ENCODE assay signal across 27 cellular contexts in the genomic region with DNA sequence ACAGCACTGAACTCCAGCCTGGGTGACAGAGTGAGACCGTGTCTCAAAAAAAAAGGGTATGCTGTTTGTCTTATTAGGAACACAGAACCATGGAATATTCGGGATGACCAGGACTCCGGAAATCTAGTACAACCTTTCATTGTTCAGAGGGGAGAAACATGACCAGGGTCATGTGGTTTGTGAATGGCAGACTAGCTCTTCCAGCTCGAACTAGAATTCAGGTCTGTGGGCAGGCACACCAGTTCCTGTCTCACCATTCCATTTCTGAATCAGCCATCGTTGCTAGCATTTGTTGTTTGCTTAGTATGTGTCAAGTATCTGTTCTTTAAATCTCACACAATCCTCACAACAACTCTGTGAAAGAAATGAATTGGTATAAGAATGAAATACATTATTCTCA. TPM values are rescaled to one million over a fixed set of nuclear protein-coding genes. Genes with fewer than 3 reads are reported as not detected.
DNase-seq lines count a peak whose midpoint lies in the region; ATAC-seq lines count a peak whose summit lies in the region.
"Had no signal": no experiment of that assay in that cellular context is flagged by ENCODE, and none has a peak within 500 bp of the region (broad histone marks: within the 10 kb centered on the region; RNA-seq: fewer than 3 reads in every experiment).

No MANE protein-coding gene starts in this region.

- H3K27me3 Mint-ChIP-seq in activated T-helper 17 cell treated with anti-CD3 and anti-CD28 coated beads, Interleukin-2, amount 50 U/mL, for 72 hours = no peaks in the 10 kb centered on the region
- H3K27me3 Mint-ChIP-seq: memory B cell had no signal

- peak; percentile 30 for ATAC-seq in activated T-helper 17 cell treated with anti-CD3 and anti-CD28 coated beads, Interleukin-2, amount 50 U/mL, for 72 hours (replicated peaks)
- ATAC-seq in GM18517 (IDR thresholded peaks at IDR 0.05; ENCODE audit: unreplicated experiment) = no peak
- ATAC-seq in GM18868 (IDR thresholded peaks at IDR 0.05; ENCODE audit: unreplicated experiment) = no peak
- ATAC-seq: left colon, SK-N-SH treated with all-trans-retinoic acid at 6 μM for 48 hours had no signal

- H3K36me3 Mint-ChIP-seq in activated T-helper 17 cell treated with anti-CD3 and anti-CD28 coated beads, Interleukin-2, amount 50 U/mL, for 72 hours (ENCODE audit: low read depth) = peaks cover 48% of the 10 kb centered on the region

- H3K9me3 Mint-ChIP-seq in activated T-helper 17 cell treated with anti-CD3 and anti-CD28 coated beads, Interleukin-2, amount 50 U/mL, for 72 hours = no peaks in the 10 kb centered on the region
- H3K9me3 Mint-ChIP-seq: memory B cell; T-helper 1 cell treated with Interleukin-12 subunit alpha and Interleukin-12 subunit beta and Interleukin-4 antibody, amounts not matched to agents 30 μg/mL and 1 μg/mL, for 36 hours had no signal

- peak; percentile 14 for DNase-seq in NCI-H146 treated with DMSO at 0.1 percent for 48 hours (lab: John Stamatoyannopoulos, UW; ENCODE audit: unreplicated experiment)
- no peak for DNase-seq in NCI-H146 (lab: John Stamatoyannopoulos, UW)
- DNase-seq in DMS153 treated with DMSO at 0.1 percent for 48 hours (lab: John Stamatoyannopoulos, UW; ENCODE audit: unreplicated experiment) = peak; percentile 68
- peak; percentile 40 for DNase-seq in myocyte (ENCODE audit: low read depth)
- no peak for DNase-seq in SHP77 (lab: John Stamatoyannopoulos, UW)
- DNase-seq: 8988T; activated naive CD4-positive, alpha-beta T cell treated with anti-CD3 and anti-CD28 coated beads, Interleukin-2, amount 50 U/mL, for 16 hours; brain microvascular endothelial cell; C1 segment of cervical spinal cord; Caco-2; DND-41; GM23248; Kasumi-1; left colon; MV-4-11; NCI-H1436 treated with DMSO at 0.1 percent for 48 hours; NCI-H2171 treated with DMSO at 0.1 percent for 48 hours; NCI-H524 treated with DMSO at 0.1 percent for 48 hours; OCI-M1; small intestine; stimulated activated naive CD4-positive, alpha-beta T cell had no signal

- no peak overlapping the region for H3K27ac Mint-ChIP-seq in activated T-helper 17 cell treated with anti-CD3 and anti-CD28 coated beads, Interleukin-2, amount 50 U/mL, for 72 hours
- H3K27ac Mint-ChIP-seq: memory B cell; T-helper 1 cell treated with Interleukin-12 subunit alpha and Interleukin-12 subunit beta and Interleukin-4 antibody, amounts not matched to agents 30 μg/mL and 1 μg/mL, for 36 hours had no signal

- H3K4me1 Mint-ChIP-seq in activated T-helper 17 cell treated with anti-CD3 and anti-CD28 coated beads, Interleukin-2, amount 50 U/mL, for 72 hours = peaks cover 23% of the 10 kb centered on the region

- H3K4me3 Mint-ChIP-seq in activated T-helper 17 cell treated with anti-CD3 and anti-CD28 coated beads, Interleukin-2, amount 50 U/mL, for 72 hours = no peak overlapping the region
- H3K4me3 Mint-ChIP-seq: memory B cell; T-helper 1 cell treated with Interleukin-12 subunit alpha and Interleukin-12 subunit beta and Interleukin-4 antibody, amounts not matched to agents 30 μg/mL and 1 μg/mL, for 36 hours had no signal

RNA-seq across cellular contexts. Expression of a gene that starts 50.9 kb away (rescaled TPM):
- 100 to 1,000 TPM in 1 of 2 donors, 10 to 100 TPM in 1; 71.3 to 130 TPM for total RNA-seq in activated T-helper 17 cell treated with anti-CD3 and anti-CD28 coated beads, Interleukin-2, amount 50 U/mL, for 72 hours
- total RNA-seq in myocyte = 27.7 and 36.3 TPM in 2 replicates
- polyA plus RNA-seq in myocyte (2012) = 11.2 TPM

Comparison
In these comparisons a context has a peak if more than half of its experiments do, and no peak if none do; other contexts are left out.
1. DNase-seq: peak in NCI-H146 treated with DMSO at 0.1 percent for 48 hours (single experiment), DMS153 treated with DMSO at 0.1 percent for 48 hours (single experiment) and myocyte (single experiment); none in NCI-H146 (single experiment) and SHP77 (0 of 2).